ENCODE assay signal across 8 cellular contexts in the genomic region with DNA sequence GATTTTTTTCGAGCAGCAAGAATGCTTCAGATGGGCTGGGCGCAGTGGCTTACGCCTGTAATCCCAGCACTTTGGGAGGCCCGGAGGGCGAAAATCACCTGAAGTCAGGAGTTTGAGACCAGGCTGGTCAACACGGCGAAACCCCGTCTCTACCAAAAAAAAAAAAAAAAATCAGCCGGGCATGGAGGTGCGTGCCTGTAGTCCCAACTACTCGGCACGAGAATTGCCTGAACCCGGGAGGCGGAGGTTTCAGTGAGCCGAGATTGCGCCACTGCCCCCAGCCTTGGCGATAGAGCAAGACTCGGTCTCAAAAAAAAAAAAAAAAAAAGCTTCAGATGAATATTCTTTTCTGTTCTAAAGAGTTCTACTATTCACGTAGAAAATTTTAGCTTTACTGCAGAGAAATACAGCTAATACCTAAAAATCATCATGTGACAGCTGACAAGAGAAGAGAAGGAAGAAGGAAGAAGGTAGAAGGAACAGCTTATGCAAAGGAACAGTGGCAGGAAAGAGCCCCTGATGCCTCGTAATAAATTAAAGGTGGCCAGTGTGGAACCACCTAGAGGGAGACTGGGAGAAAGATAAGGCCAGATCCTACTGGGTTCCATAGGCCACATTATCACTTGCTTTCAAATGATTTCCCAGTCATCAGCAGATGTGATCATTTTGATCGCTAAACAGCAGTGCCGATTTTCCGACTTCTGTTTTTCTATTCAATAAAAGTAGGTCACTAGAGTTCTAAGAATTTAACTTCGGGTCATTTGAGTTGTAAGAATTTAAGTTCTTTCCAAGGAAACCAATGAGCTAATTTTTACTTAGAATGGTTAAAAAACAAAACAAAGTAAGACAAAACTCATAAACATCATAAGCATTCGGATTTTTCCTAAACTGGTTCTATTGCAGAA. TPM values are rescaled to one million over a fixed set of nuclear protein-coding genes. Genes with fewer than 3 reads are reported as not detected.
DNase-seq lines count a peak whose midpoint lies in the region; ATAC-seq and TF ChIP-seq lines count a peak whose summit lies in the region.

No MANE protein-coding gene starts in this region.

- TF ChIP-seq CTCF in left lung (IDR thresholded peaks at IDR 0.05) = no peak
- TF ChIP-seq CTCF in tibial nerve (IDR thresholded peaks at IDR 0.05) = no peak

- POLR2A ChIA-PET in activated naive CD8-positive, alpha-beta T cell treated with anti-CD3 and anti-CD28 coated beads, Interleukin-2, amount 10 ng/mL, durations not matched to agents 7 days and 5 days (lab: Charles Lee) = interaction anchor here (0.6 to 0.7 kb wide), 2 partner anchors 911 to 1975 kb away, joined by 3 to 4 read pairs; no protein-coding TSS in a partner anchor

- DNase-seq in activated CD8-positive, alpha-beta memory T cell treated with anti-CD3 and anti-CD28 coated beads, Interleukin-2, amount 10 ng/mL, durations not matched to agents 7 days and 5 days = no peak
- DNase-seq in activated CD8-positive, alpha-beta memory T cell treated with anti-CD3 and anti-CD28 coated beads, Interleukin-2, amount 50 U/mL, for 4 hours = no peak
- no peak for DNase-seq in activated naive CD8-positive, alpha-beta T cell treated with anti-CD3 and anti-CD28 coated beads, Interleukin-2, amount 10 ng/mL, durations not matched to agents 7 days and 5 days
- DNase-seq in left lung (peak; percentile 52 to 83), tibial nerve (ENCODE audit: low spot score in 2 of 2) (no peak), NCI-H524 treated with DMSO at 0.1 percent for 48 hours (lab: John Stamatoyannopoulos, UW) (no peak), SW480 (ENCODE audit: low spot score) (no peak)

- CTCF ChIA-PET in activated CD8-positive, alpha-beta memory T cell treated with anti-CD3 and anti-CD28 coated beads, Interleukin-2, amount 10 ng/mL, durations not matched to agents 7 days and 5 days (lab: Charles Lee) = interaction anchor here (0.7 to 1.8 kb wide), 11 partner anchors 9 to 403 kb away, joined by 3 to 7 read pairs (median 3); no protein-coding TSS in a partner anchor

- H3K4me3 Mint-ChIP-seq in activated CD8-positive, alpha-beta memory T cell treated with anti-CD3 and anti-CD28 coated beads, Interleukin-2, amount 10 ng/mL, durations not matched to agents 7 days and 5 days = peak overlapping the region; percentile 99
- H3K4me3 Mint-ChIP-seq in activated naive CD8-positive, alpha-beta T cell treated with anti-CD3 and anti-CD28 coated beads, Interleukin-2, amount 10 ng/mL, durations not matched to agents 7 days and 5 days = peak overlapping the region; percentile 99

- H3K4me1 Mint-ChIP-seq in activated CD8-positive, alpha-beta memory T cell treated with anti-CD3 and anti-CD28 coated beads, Interleukin-2, amount 10 ng/mL, durations not matched to agents 7 days and 5 days = peaks cover 43% of the 10 kb centered on the region
- H3K4me1 Mint-ChIP-seq in activated naive CD8-positive, alpha-beta T cell treated with anti-CD3 and anti-CD28 coated beads, Interleukin-2, amount 10 ng/mL, durations not matched to agents 7 days and 5 days = peaks cover 18% of the 10 kb centered on the region

- H3K9me3 ChIP-seq in left lung = no peaks in the 10 kb centered on the region
- no peaks in the 10 kb centered on the region for H3K9me3 ChIP-seq in tibial nerve

- no peak for TF ChIP-seq POLR2A in tibial nerve (IDR thresholded peaks at IDR 0.05)

- H3K27ac ChIP-seq in left lung = peak overlapping the region; percentile 94 to 100
- H3K27ac ChIP-seq in tibial nerve = peak overlapping the region in 3 of 4 donors; percentile 91 to 98 (median 97)

- no peak for ATAC-seq in activated CD8-positive, alpha-beta memory T cell treated with anti-CD3 and anti-CD28 coated beads, Interleukin-2, amount 10 ng/mL, durations not matched to agents 7 days and 5 days
- ATAC-seq in activated naive CD8-positive, alpha-beta T cell treated with anti-CD3 and anti-CD28 coated beads, Interleukin-2, amount 10 ng/mL, durations not matched to agents 7 days and 5 days (ENCODE audit: low read depth) = no peak
- no peak for ATAC-seq in left lung
- ATAC-seq in GM21825 (IDR thresholded peaks at IDR 0.05; ENCODE audit: unreplicated experiment) = no peak

- H3K4me1 ChIP-seq in left lung (peaks cover 15 to 55% of the 10 kb centered on the region in 2 donors), tibial nerve (peaks cover 0 to 60% (median 21%) of the 10 kb centered on the region in 4 donors)

- H3K4me3 ChIP-seq in left lung = peak overlapping the region; percentile 93 to 96
- peak overlapping the region; percentile 46 to 96 (median 80) for H3K4me3 ChIP-seq in tibial nerve

- H3K27me3 ChIP-seq in left lung (no peaks in the 10 kb centered on the region), tibial nerve (no peaks in the 10 kb centered on the region)

- H3K27me3 Mint-ChIP-seq in activated CD8-positive, alpha-beta memory T cell treated with anti-CD3 and anti-CD28 coated beads, Interleukin-2, amount 10 ng/mL, durations not matched to agents 7 days and 5 days = no peaks in the 10 kb centered on the region
- H3K27me3 Mint-ChIP-seq in activated naive CD8-positive, alpha-beta T cell treated with anti-CD3 and anti-CD28 coated beads, Interleukin-2, amount 10 ng/mL, durations not matched to agents 7 days and 5 days = no peaks in the 10 kb centered on the region

- no peaks in the 10 kb centered on the region for H3K36me3 ChIP-seq in left lung
- no peaks in the 10 kb centered on the region for H3K36me3 ChIP-seq in tibial nerve

- peaks cover 15% of the 10 kb centered on the region for H3K36me3 Mint-ChIP-seq in activated CD8-positive, alpha-beta memory T cell treated with anti-CD3 and anti-CD28 coated beads, Interleukin-2, amount 10 ng/mL, durations not matched to agents 7 days and 5 days
- peaks cover 12% of the 10 kb centered on the region for H3K36me3 Mint-ChIP-seq in activated naive CD8-positive, alpha-beta T cell treated with anti-CD3 and anti-CD28 coated beads, Interleukin-2, amount 10 ng/mL, durations not matched to agents 7 days and 5 days

- peak overlapping the region; percentile 89 for H3K27ac Mint-ChIP-seq in activated CD8-positive, alpha-beta memory T cell treated with anti-CD3 and anti-CD28 coated beads, Interleukin-2, amount 10 ng/mL, durations not matched to agents 7 days and 5 days
- no peak overlapping the region for H3K27ac Mint-ChIP-seq in activated naive CD8-positive, alpha-beta T cell treated with anti-CD3 and anti-CD28 coated beads, Interleukin-2, amount 10 ng/mL, durations not matched to agents 7 days and 5 days

- WGBS in tibial nerve, 2 donors = 54 to 61% methylated on average over 25 of the region's 25 CpGs

- no peaks in the 10 kb centered on the region for H3K9me3 Mint-ChIP-seq in activated CD8-positive, alpha-beta memory T cell treated with anti-CD3 and anti-CD28 coated beads, Interleukin-2, amount 10 ng/mL, durations not matched to agents 7 days and 5 days (ENCODE audit: low read depth)
- H3K9me3 Mint-ChIP-seq in activated naive CD8-positive, alpha-beta T cell treated with anti-CD3 and anti-CD28 coated beads, Interleukin-2, amount 10 ng/mL, durations not matched to agents 7 days and 5 days = no peaks in the 10 kb centered on the region

- intact Hi-C loops in left lung (cut with DNase I) = no loop called here

- TF ChIP-seq EP300 in tibial nerve (IDR thresholded peaks at IDR 0.05) = no peak

RNA-seq across cellular contexts. Expression of gene CMTM6, which starts 1.5 kb away (rescaled TPM):
- total RNA-seq in activated CD8-positive, alpha-beta memory T cell treated with anti-CD3 and anti-CD28 coated beads, Interleukin-2, amount 10 ng/mL, durations not matched to agents 7 days and 5 days = 100 to 1,000 TPM in 1 of 2 experiments, 10 to 100 TPM in 1; 43.7 to 102 TPM
- 10 to 100 TPM; 37.8 to 38.0 TPM for total RNA-seq in activated naive CD8-positive, alpha-beta T cell treated with anti-CD3 and anti-CD28 coated beads, Interleukin-2, amount 10 ng/mL, durations not matched to agents 7 days and 5 days
- 10 to 100 TPM; 67.9 to 83.8 TPM for total RNA-seq in left lung
- total RNA-seq in tibial nerve = 10 to 100 TPM; 67.8 to 73.3 (median 70.6) TPM

Comparison
In these comparisons a context has a peak if more than half of its experiments do, and no peak if none do; other contexts are left out.
1. DNase-seq: peak in left lung (2 of 2); none in activated CD8-positive, alpha-beta memory T cell treated with anti-CD3 and anti-CD28 coated beads, Interleukin-2, amount 10 ng/mL, durations not matched to agents 7 days and 5 days (single experiment), activated CD8-positive, alpha-beta memory T cell treated with anti-CD3 and anti-CD28 coated beads, Interleukin-2, amount 50 U/mL, for 4 hours (single experiment), activated naive CD8-positive, alpha-beta T cell treated with anti-CD3 and anti-CD28 coated beads, Interleukin-2, amount 10 ng/mL, durations not matched to agents 7 days and 5 days (single experiment), tibial nerve (0 of 2), NCI-H524 treated with DMSO at 0.1 percent for 48 hours (single experiment) and SW480 (single experiment).